Comparison of ENCODE assay signal across 16 cellular contexts in the genomic region with DNA sequence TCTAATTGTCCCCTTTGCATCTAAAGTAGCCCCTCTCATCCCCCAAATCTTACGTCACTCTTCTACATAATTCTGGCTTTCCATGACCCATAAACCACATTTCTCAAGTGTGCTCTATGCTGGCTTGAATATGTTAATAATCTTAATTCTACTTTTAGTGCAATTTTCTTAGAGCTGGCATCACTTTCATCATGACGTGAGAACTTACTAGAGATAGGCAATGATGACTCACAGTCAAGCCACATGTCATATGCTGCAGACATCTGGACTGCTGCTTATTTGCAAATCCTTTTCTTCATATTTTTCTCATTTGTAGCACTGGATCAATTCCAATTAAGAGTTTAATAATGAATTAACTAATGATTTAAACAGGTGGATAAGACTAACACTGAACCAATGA.
DNase-seq lines count a peak whose midpoint lies in the region; ATAC-seq and TF ChIP-seq lines count a peak whose summit lies in the region.
"Had no signal": no experiment of that assay in that cellular context is flagged by ENCODE, and none has a peak within 500 bp of the region (broad histone marks: within the 10 kb centered on the region; RNA-seq: fewer than 3 reads in every experiment).

No MANE protein-coding gene starts in this region.

- TF ChIP-seq POLR2A in breast epithelium (IDR thresholded peaks at IDR 0.05) (no peak), transverse colon (IDR thresholded peaks at IDR 0.05) (no peak)

- 11 to 15% methylated on average over 2 of the region's 2 CpGs for WGBS in transverse colon (ENCODE audit: low coverage in 1 of 2), 2 donors

- no peaks in the 10 kb centered on the region for H3K9me3 ChIP-seq in breast epithelium
- H3K9me3 ChIP-seq in transverse colon, result peaks cover 0 to 5% of the 10 kb centered on the region in 2 donors
- H3K9me3 ChIP-seq: thoracic aorta had no signal

- intact Hi-C loops in breast epithelium (cut with DNase I; ENCODE audit: low total_unique reads), result no loop called here
- intact Hi-C loops in transverse colon (cut with DNase I; ENCODE audit: low total_unique reads), result no loop called here

- H3K4me1 ChIP-seq in breast epithelium (no peaks in the 10 kb centered on the region), transverse colon (no peaks in the 10 kb centered on the region)

- H3K27ac Mint-ChIP-seq in T-helper 2 cell treated with Interferon-gamma antibody and Interleukin-4, amounts not matched to agents 5 μg/mL and 100 μg/mL, for 36 hours, result no peak overlapping the region
- H3K27ac Mint-ChIP-seq: T-helper 1 cell treated with Interleukin-12 subunit alpha and Interleukin-12 subunit beta and Interleukin-4 antibody, amounts not matched to agents 30 μg/mL and 1 μg/mL, for 36 hours had no signal

- H3K36me3 Mint-ChIP-seq in T-helper 2 cell treated with Interferon-gamma antibody and Interleukin-4, amounts not matched to agents 5 μg/mL and 100 μg/mL, for 36 hours (ENCODE audit: low read depth), result no peaks in the 10 kb centered on the region

- H3K4me3 ChIP-seq in breast epithelium (no peak overlapping the region), skeletal muscle cell (ENCODE audit: low read depth, low read length) (no peak overlapping the region), transverse colon (no peak overlapping the region)
- H3K4me3 ChIP-seq: thoracic aorta had no signal

- H3K9me3 Mint-ChIP-seq in T-helper 2 cell treated with Interferon-gamma antibody and Interleukin-4, amounts not matched to agents 5 μg/mL and 100 μg/mL, for 36 hours, result no peaks in the 10 kb centered on the region
- H3K9me3 Mint-ChIP-seq: T-helper 1 cell treated with Interleukin-12 subunit alpha and Interleukin-12 subunit beta and Interleukin-4 antibody, amounts not matched to agents 30 μg/mL and 1 μg/mL, for 36 hours had no signal

- in situ Hi-C loops in transverse colon (cut with MboI; ENCODE audit: low pct_ligation_motif_present in 1 of 4, low pct_unique_long_range_greater_than_20kb in 1 of 4, low sequenced_read_pairs in 3 of 4), result no loop called here

- no peak for DNase-seq in activated CD4-positive, CD25-positive, alpha-beta regulatory T cell (lab: John Stamatoyannopoulos, UW)
- DNase-seq in M059J (ENCODE audit: low read depth) (peak; percentile 15), breast epithelium (ENCODE audit: low spot score in 2 of 2) (no peak), skeletal muscle cell (ENCODE audit: low read depth) (peak; percentile 4), transverse colon (no peak)
- no peak for DNase-seq in NK-92 treated with Interleukin-12 subunit alpha and Interleukin-12 subunit beta, amount 100 ng/mL, for 24 hours (lab: John Stamatoyannopoulos, UW)
- no peak for DNase-seq in T-helper 2 cell treated with Interferon-gamma antibody and Interleukin-4, amounts not matched to agents 5 μg/mL and 100 μg/mL, for 36 hours (ENCODE audit: low spot score)
- DNase-seq: activated CD4-positive, alpha-beta T cell treated with anti-CD3 and anti-CD28 coated beads, Interleukin-2, amount 50 U/mL, for 1 hour; activated gamma-delta T cell treated with Interleukin-2 at 50 U/mL for 16 hours; Calu3; cerebellar nuclear complex; mesendoderm; PC-3 had no signal

- H3K27me3 Mint-ChIP-seq in T-helper 2 cell treated with Interferon-gamma antibody and Interleukin-4, amounts not matched to agents 5 μg/mL and 100 μg/mL, for 36 hours (ENCODE audit: low read depth), result peaks cover 10% of the 10 kb centered on the region

- no peak overlapping the region for H3K4me3 Mint-ChIP-seq in T-helper 2 cell treated with Interferon-gamma antibody and Interleukin-4, amounts not matched to agents 5 μg/mL and 100 μg/mL, for 36 hours
- H3K4me3 Mint-ChIP-seq: T-helper 1 cell treated with Interleukin-12 subunit alpha and Interleukin-12 subunit beta and Interleukin-4 antibody, amounts not matched to agents 30 μg/mL and 1 μg/mL, for 36 hours had no signal

- H3K4me1 Mint-ChIP-seq in T-helper 2 cell treated with Interferon-gamma antibody and Interleukin-4, amounts not matched to agents 5 μg/mL and 100 μg/mL, for 36 hours (ENCODE audit: low read depth), result peaks cover 2% of the 10 kb centered on the region

- H3K27ac ChIP-seq in breast epithelium, result peak overlapping the region; percentile 67 to 80
- H3K27ac ChIP-seq in transverse colon, result no peak overlapping the region
- H3K27ac ChIP-seq: thoracic aorta had no signal

- TF ChIP-seq CTCF in breast epithelium (IDR thresholded peaks at IDR 0.05) (no peak), transverse colon (IDR thresholded peaks at IDR 0.05) (no peak)

- ATAC-seq in activated CD4-positive, CD25-positive, alpha-beta regulatory T cell treated with anti-CD3 and anti-CD28 coated beads, Interleukin-2, amount 50 U/mL, for 24 hours, result peak; percentile 67 to 76
- ATAC-seq: PC-3 had no signal

- no peaks in the 10 kb centered on the region for H3K36me3 ChIP-seq in breast epithelium
- H3K36me3 ChIP-seq in transverse colon, result no peaks in the 10 kb centered on the region
- H3K36me3 ChIP-seq: thoracic aorta had no signal

- H3K27me3 ChIP-seq in breast epithelium (no peaks in the 10 kb centered on the region), transverse colon (no peaks in the 10 kb centered on the region)

- no peak for TF ChIP-seq EP300 in transverse colon (IDR thresholded peaks at IDR 0.05; ENCODE audit: low read depth)

Comparison
In these comparisons a context has a peak if more than half of its experiments do, and no peak if none do; other contexts are left out.
1. DNase-seq: peak in M059J (single experiment) and skeletal muscle cell (single experiment); none in activated CD4-positive, CD25-positive, alpha-beta regulatory T cell (0 of 4), breast epithelium (0 of 2), NK-92 treated with Interleukin-12 subunit alpha and Interleukin-12 subunit beta, amount 100 ng/mL, for 24 hours (single experiment), T-helper 2 cell treated with Interferon-gamma antibody and Interleukin-4, amounts not matched to agents 5 μg/mL and 100 μg/mL, for 36 hours (single experiment) and transverse colon (single experiment).
2. H3K27ac ChIP-seq: peak in breast epithelium (2 of 2); none in transverse colon (0 of 4).